Comparison of ENCODE assay signal across 20 cellular contexts in the genomic region with DNA sequence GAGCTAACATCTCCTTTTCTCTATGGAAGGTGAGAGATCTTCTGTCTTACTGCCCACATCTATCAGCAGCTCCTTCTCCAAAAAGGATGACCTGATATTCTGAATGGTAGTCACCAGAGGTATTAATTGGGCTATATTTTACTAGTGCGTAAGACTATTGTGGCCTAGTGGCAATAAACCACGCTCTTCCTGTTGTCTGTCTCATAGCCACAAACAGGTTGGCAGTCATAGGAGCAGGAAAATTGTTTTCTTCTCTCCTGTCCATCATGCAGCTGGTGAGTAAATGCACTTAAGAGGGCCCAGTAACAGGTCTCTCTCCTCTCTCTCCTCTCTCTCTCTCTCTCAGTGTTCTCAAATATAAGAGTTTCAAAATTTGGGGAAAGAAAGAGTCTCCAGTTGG.
DNase-seq lines count a peak whose midpoint lies in the region; ATAC-seq, FAIRE-seq and TF ChIP-seq lines count a peak whose summit lies in the region.
"Had no signal": no experiment of that assay in that cellular context is flagged by ENCODE, and none has a peak within 500 bp of the region (broad histone marks: within the 10 kb centered on the region; RNA-seq: fewer than 3 reads in every experiment).

No MANE protein-coding gene starts in this region.

- no peak overlapping the region for H2BK15ac ChIP-seq in mesenchymal stem cell (ENCODE audit: low read depth, poor library complexity, severe bottlenecking)

- no peak overlapping the region for H3K23ac ChIP-seq in mesenchymal stem cell (ENCODE audit: low read length in 2 of 2)

- no peak overlapping the region for H3K4me2 ChIP-seq in PC-3 (ENCODE audit: low read length)
- H3K4me2 ChIP-seq in keratinocyte (ENCODE audit: control insufficient read depth, extremely low read depth, insufficient read depth, low read depth, low read length), result no peak overlapping the region
- H3K4me2 ChIP-seq in mesenchymal stem cell (ENCODE audit: low read length, poor library complexity, severe bottlenecking), result no peak overlapping the region

- H4K8ac ChIP-seq in mesenchymal stem cell (ENCODE audit: low read length), result no peak overlapping the region

- no peak for ATAC-seq in PC-3

- no peak overlapping the region for H2BK12ac ChIP-seq in mesenchymal stem cell (ENCODE audit: low read length in 2 of 2)

- no peaks in the 10 kb centered on the region for H3K9me1 ChIP-seq in keratinocyte (ENCODE audit: control insufficient read depth, extremely low read depth, insufficient read depth, low read length)

- no peaks in the 10 kb centered on the region for H3K9me2 ChIP-seq in PC-3 (replicated peaks; ENCODE audit: low read length)

- H2AK5ac ChIP-seq in mesenchymal stem cell (ENCODE audit: low read length, severe bottlenecking), result no peak overlapping the region

- H3K18ac ChIP-seq in mesenchymal stem cell (ENCODE audit: low read depth in 1 of 2, low read length in 2 of 2), result no peak overlapping the region

- intact Hi-C loops in PC-3 (cut with micrococcal nuclease), result no loop called here

- H3K36me3 ChIP-seq in PC-3 (ENCODE audit: low read depth, low read length) (no peaks in the 10 kb centered on the region), keratinocyte (ENCODE audit: control insufficient read depth in 2 of 2, extremely low read depth in 1 of 2, insufficient read depth in 2 of 2, low read length in 2 of 2) (no peaks in the 10 kb centered on the region), mesenchymal stem cell (ENCODE audit: control insufficient read depth in 1 of 2, insufficient read depth in 2 of 2, low read depth in 1 of 2, low read length in 2 of 2) (no peaks in the 10 kb centered on the region)

- CTCF ChIA-PET in PC-3 (lab: Charles Lee), result no interaction called here

- H3K4me3 ChIP-seq in PC-3 (ENCODE audit: low read length), result no peak overlapping the region
- no peak overlapping the region for H3K4me3 ChIP-seq in keratinocyte (ENCODE audit: control insufficient read depth in 2 of 3, extremely low read depth in 1 of 3, insufficient read depth in 2 of 3, low read depth in 1 of 3, low read length in 3 of 3)
- no peak overlapping the region for H3K4me3 ChIP-seq in mesenchymal stem cell (ENCODE audit: insufficient read depth in 1 of 2, low read depth in 1 of 2, low read length in 2 of 2)

- peaks cover 50% of the 10 kb centered on the region for H3K4me1 ChIP-seq in PC-3 (ENCODE audit: insufficient read depth, low read length)
- H3K4me1 ChIP-seq in keratinocyte (ENCODE audit: control insufficient read depth, extremely low read depth, insufficient read depth, low read length), result peaks cover 33% of the 10 kb centered on the region
- no peaks in the 10 kb centered on the region for H3K4me1 ChIP-seq in mesenchymal stem cell (ENCODE audit: control insufficient read depth, insufficient read depth, low read depth, low read length)

- no peak overlapping the region for H3K4ac ChIP-seq in mesenchymal stem cell (ENCODE audit: low read depth in 1 of 2, low read length in 2 of 2)

- H3K27ac ChIP-seq in PC-3 (ENCODE audit: low read length), result no peak overlapping the region
- no peak overlapping the region for H3K27ac ChIP-seq in keratinocyte (ENCODE audit: control insufficient read depth, insufficient read depth, low read length)
- no peak overlapping the region for H3K27ac ChIP-seq in mesenchymal stem cell (ENCODE audit: low read length, poor library complexity, severe bottlenecking)
- H3K27ac ChIP-seq: 22Rv1, C4-2B had no signal

- dilution Hi-C loops in keratinocyte (cut with MboI; ENCODE audit: extremely low pct_ligation_motif_present, low sequenced_read_pairs), result no loop called here

- FAIRE-seq in keratinocyte (lab: Jason Lieb, UNC), result peak; percentile 5
- FAIRE-seq: D721Med, GM18507 had no signal

- no peak overlapping the region for H2BK5ac ChIP-seq in mesenchymal stem cell (ENCODE audit: low read depth, low read length, poor library complexity, severe bottlenecking)

- H3F3A ChIP-seq in PC-3 (ENCODE audit: low read length, unreplicated experiment), result peaks cover 8% of the 10 kb centered on the region

- no peak overlapping the region for H2BK120ac ChIP-seq in mesenchymal stem cell (ENCODE audit: low read depth, low read length)

- no TSS peak for BruUV-seq in PC-3 (replicated peaks; lab: Mats Ljungman, UMichigan)

- H3K9me3 ChIP-seq in PC-3 (ENCODE audit: low read length), result no peaks in the 10 kb centered on the region
- no peaks in the 10 kb centered on the region for H3K9me3 ChIP-seq in keratinocyte (ENCODE audit: control insufficient read depth, low read depth, low read length)
- no peaks in the 10 kb centered on the region for H3K9me3 ChIP-seq in mesenchymal stem cell (ENCODE audit: control insufficient read depth, low read length)

- no peak for TF ChIP-seq CTCF in PC-3 (conservative IDR thresholded peaks at IDR 0.05; ENCODE audit: low read depth, low read length)
- TF ChIP-seq CTCF in keratinocyte (optimal IDR thresholded peaks at IDR 0.05 in 1 of 3, IDR thresholded peaks at IDR 0.05 in 1 of 3, conservative IDR thresholded peaks at IDR 0.05 in 1 of 3; ENCODE audit: extremely low read depth in 1 of 3, insufficient read depth in 2 of 3, low read length in 3 of 3), result no peak

- POLR2A ChIA-PET in PC-3 (lab: Charles Lee; ENCODE audit: unreplicated experiment), result no interaction called here

- DNase-seq in DMS153 (lab: John Stamatoyannopoulos, UW), result peak; percentile 5
- DNase-seq in DMS153 treated with DMSO at 0.1 percent for 48 hours (lab: John Stamatoyannopoulos, UW; ENCODE audit: unreplicated experiment), result no peak
- peak; percentile 25 for DNase-seq in PC-3
- no peak for DNase-seq in keratinocyte (ENCODE audit: low read depth, low spot score)
- DNase-seq in mesenchymal stem cell, result no peak
- no peak for DNase-seq in COLO829 (ENCODE audit: low spot score)
- no peak for DNase-seq in stimulated activated CD4-positive, alpha-beta T cell treated with anti-CD3 and anti-CD28 coated beads, Interleukin-2, amount 100 ng/mL, for 48 hours
- no peak for DNase-seq in NCI-H1694 treated with DMSO at 0.1 percent for 48 hours (lab: John Stamatoyannopoulos, UW)
- DNase-seq: ACHN; CD4-positive, alpha-beta memory T cell; COR-L47; DMS53; GOT3; H9; IMR-90; KBM-7 had no signal

- H4K91ac ChIP-seq in mesenchymal stem cell (ENCODE audit: low read length), result no peak overlapping the region

- H3K79me2 ChIP-seq in PC-3 (ENCODE audit: low read length) (no peaks in the 10 kb centered on the region), keratinocyte (ENCODE audit: control insufficient read depth, insufficient read depth, low read length) (no peaks in the 10 kb centered on the region)

- H4K20me1 ChIP-seq in PC-3 (ENCODE audit: low read length) (no peaks in the 10 kb centered on the region), keratinocyte (ENCODE audit: control insufficient read depth, extremely low read depth, insufficient read depth, low read length) (no peaks in the 10 kb centered on the region)

- H2AFZ ChIP-seq in PC-3 (ENCODE audit: low read length), result no peak overlapping the region
- H2AFZ ChIP-seq in keratinocyte (ENCODE audit: control insufficient read depth, low read length), result peak overlapping the region; percentile 4
- no peak overlapping the region for H2AFZ ChIP-seq in mesenchymal stem cell (ENCODE audit: low read depth, low read length)

- H3K79me1 ChIP-seq in mesenchymal stem cell (replicated peaks; ENCODE audit: low read length, poor library complexity, severe bottlenecking), result no peaks in the 10 kb centered on the region

- H3K27me3 ChIP-seq in PC-3 (ENCODE audit: low read length), result no peaks in the 10 kb centered on the region
- no peaks in the 10 kb centered on the region for H3K27me3 ChIP-seq in keratinocyte (ENCODE audit: control insufficient read depth, extremely low read depth, insufficient read depth, low read length)
- no peaks in the 10 kb centered on the region for H3K27me3 ChIP-seq in mesenchymal stem cell (ENCODE audit: control insufficient read depth in 1 of 2, insufficient read depth in 1 of 2, low read length in 2 of 2)

- 100% methylated on average over 1 of the region's 2 CpGs for WGBS in mesenchymal stem cell

- no peak overlapping the region for H3K9ac ChIP-seq in PC-3 (ENCODE audit: low read length)
- H3K9ac ChIP-seq in keratinocyte (ENCODE audit: control insufficient read depth, extremely low read depth, insufficient read depth, low read length), result no peak overlapping the region
- H3K9ac ChIP-seq in mesenchymal stem cell (ENCODE audit: low read length), result no peak overlapping the region

- no peak overlapping the region for H3K14ac ChIP-seq in mesenchymal stem cell (ENCODE audit: low read length in 2 of 2)

Comparison
In these comparisons a context has a peak if more than half of its experiments do, and no peak if none do; other contexts are left out.
1. DNase-seq: peak in DMS153 (single experiment) and PC-3 (single experiment); none in DMS153 treated with DMSO at 0.1 percent for 48 hours (single experiment), keratinocyte (single experiment), mesenchymal stem cell (single experiment), COLO829 (single experiment), stimulated activated CD4-positive, alpha-beta T cell treated with anti-CD3 and anti-CD28 coated beads, Interleukin-2, amount 100 ng/mL, for 48 hours (0 of 2) and NCI-H1694 treated with DMSO at 0.1 percent for 48 hours (single experiment).